Comparison of ENCODE assay signal across 8 cellular contexts in the genomic region with DNA sequence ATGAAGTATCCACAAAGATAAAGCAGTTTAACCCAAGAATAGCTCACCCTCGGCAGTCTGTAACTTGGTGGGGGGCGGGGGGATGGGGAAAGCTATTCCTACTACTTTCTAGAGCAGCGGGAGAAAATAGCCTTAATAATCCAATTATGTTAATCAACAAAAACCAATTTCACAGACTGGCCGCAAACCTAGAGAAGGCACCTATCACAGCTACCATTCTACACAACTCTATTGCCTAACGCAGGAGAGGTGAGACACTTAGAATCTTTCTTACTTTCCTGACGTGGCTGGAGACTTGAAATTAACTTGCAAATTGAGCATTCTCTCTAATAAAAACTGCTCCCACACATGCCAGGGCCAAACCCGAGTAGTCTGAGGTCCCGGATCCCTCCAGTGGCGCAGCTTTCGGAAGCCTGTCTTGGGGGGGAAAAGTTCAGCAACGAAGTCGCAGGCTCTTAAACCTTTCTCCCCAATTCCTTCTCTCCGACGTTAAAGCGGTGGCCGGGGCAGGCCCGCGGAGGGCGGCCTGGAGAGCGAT. TPM values are rescaled to one million over a fixed set of nuclear protein-coding genes. Genes with fewer than 3 reads are reported as not detected.
DNase-seq lines count a peak whose midpoint lies in the region; ATAC-seq and TF ChIP-seq lines count a peak whose summit lies in the region.

No MANE protein-coding gene starts in this region.

- H3K27me3 ChIP-seq in iPS-15b (ENCODE audit: control insufficient read depth, insufficient read depth, low read length) = no peaks in the 10 kb centered on the region

- H3K4me1 Mint-ChIP-seq in HFFc6 (ENCODE audit: low read depth) = peaks cover 34% of the 10 kb centered on the region
- H3K4me1 Mint-ChIP-seq in activated CD4-positive, alpha-beta memory T cell treated with anti-CD3 and anti-CD28 coated beads for 36 hours (ENCODE audit: low read depth) = peaks cover 51% of the 10 kb centered on the region
- peaks cover 52% of the 10 kb centered on the region for H3K4me1 Mint-ChIP-seq in stimulated activated naive CD8-positive, alpha-beta T cell treated with anti-CD3 and anti-CD28 coated beads, Interleukin-15, amount 100 ng/mL, for 72 hours

- POLR2A ChIA-PET in activated CD4-positive, alpha-beta memory T cell treated with anti-CD3 and anti-CD28 coated beads for 36 hours (lab: Charles Lee) = interaction anchor here (0.6 to 3.4 kb wide), 7 partner anchors 11 to 213 kb away, joined by 3 to 24 read pairs (median 4); partner anchors contain the start of genes SGSM2 and TSR1

- TF ChIP-seq CTCF in HFFc6 (IDR thresholded peaks at IDR 0.05) = no peak

- peak overlapping the region; percentile 83 for H3K27ac Mint-ChIP-seq in HFFc6
- peak overlapping the region; percentile 75 for H3K27ac Mint-ChIP-seq in activated CD4-positive, alpha-beta memory T cell treated with anti-CD3 and anti-CD28 coated beads for 36 hours
- H3K27ac Mint-ChIP-seq in stimulated activated naive CD8-positive, alpha-beta T cell treated with anti-CD3 and anti-CD28 coated beads, Interleukin-15, amount 100 ng/mL, for 72 hours = peak overlapping the region; percentile 82 to 90

- peak overlapping the region; percentile 95 for H3K4me3 Mint-ChIP-seq in HFFc6
- H3K4me3 Mint-ChIP-seq in activated CD4-positive, alpha-beta memory T cell treated with anti-CD3 and anti-CD28 coated beads for 36 hours = peak overlapping the region; percentile 90
- peak overlapping the region; percentile 89 to 92 for H3K4me3 Mint-ChIP-seq in stimulated activated naive CD8-positive, alpha-beta T cell treated with anti-CD3 and anti-CD28 coated beads, Interleukin-15, amount 100 ng/mL, for 72 hours

- peaks cover 36% of the 10 kb centered on the region for H3K36me3 Mint-ChIP-seq in HFFc6 (ENCODE audit: low read depth)
- H3K36me3 Mint-ChIP-seq in activated CD4-positive, alpha-beta memory T cell treated with anti-CD3 and anti-CD28 coated beads for 36 hours = peaks cover 25% of the 10 kb centered on the region

- intact Hi-C loops in activated CD4-positive, alpha-beta memory T cell treated with anti-CD3 and anti-CD28 coated beads for 36 hours (cut with micrococcal nuclease) = loop anchor here (2.0 to 5.0 kb wide), 4 partner anchors 36 to 251 kb away; partner anchors contain the start of gene MNT

- H3K4me1 ChIP-seq in ES-I3 (ENCODE audit: insufficient read depth, low read length) (no peaks in the 10 kb centered on the region), iPS-15b (ENCODE audit: control insufficient read depth, insufficient read depth, low read length) (peaks cover 2% of the 10 kb centered on the region)

- DNase-seq in HFFc6 = no peak
- no peak for DNase-seq in activated CD4-positive, alpha-beta memory T cell treated with anti-CD3 and anti-CD28 coated beads for 36 hours
- DNase-seq in stimulated activated naive CD8-positive, alpha-beta T cell treated with anti-CD3 and anti-CD28 coated beads, Interleukin-15, amount 100 ng/mL, for 72 hours = no peak
- no peak for DNase-seq in activated CD4-positive, alpha-beta T cell treated with anti-CD3 and anti-CD28 coated beads for 48 hours

- H3K9me3 ChIP-seq in ES-I3 (ENCODE audit: control insufficient read depth, insufficient read depth, low read length) (no peaks in the 10 kb centered on the region), iPS-15b (ENCODE audit: control insufficient read depth, insufficient read depth, low read length) (no peaks in the 10 kb centered on the region)

- no peaks in the 10 kb centered on the region; the same call in 1 of the 2 replicates for H3K27me3 Mint-ChIP-seq in HFFc6 (ENCODE audit: insufficient read depth)
- no peaks in the 10 kb centered on the region for H3K27me3 Mint-ChIP-seq in activated CD4-positive, alpha-beta memory T cell treated with anti-CD3 and anti-CD28 coated beads for 36 hours
- H3K27me3 Mint-ChIP-seq in stimulated activated naive CD8-positive, alpha-beta T cell treated with anti-CD3 and anti-CD28 coated beads, Interleukin-15, amount 100 ng/mL, for 72 hours = no peaks in the 10 kb centered on the region

- H3K9ac ChIP-seq in ES-I3 (ENCODE audit: low read depth, low read length) = peak overlapping the region; percentile 62
- H3K9ac ChIP-seq in iPS-15b (ENCODE audit: low read depth, low read length) = peak overlapping the region; percentile 89

- H3K36me3 ChIP-seq in ES-I3 (ENCODE audit: insufficient read depth, low read length) (peaks cover 3% of the 10 kb centered on the region; the same call in 1 of the 2 replicates), iPS-15b (ENCODE audit: control insufficient read depth, insufficient read depth, low read length) (no peaks in the 10 kb centered on the region)

- no peaks in the 10 kb centered on the region for H3K9me3 Mint-ChIP-seq in HFFc6
- no peaks in the 10 kb centered on the region for H3K9me3 Mint-ChIP-seq in activated CD4-positive, alpha-beta memory T cell treated with anti-CD3 and anti-CD28 coated beads for 36 hours
- no peaks in the 10 kb centered on the region for H3K9me3 Mint-ChIP-seq in stimulated activated naive CD8-positive, alpha-beta T cell treated with anti-CD3 and anti-CD28 coated beads, Interleukin-15, amount 100 ng/mL, for 72 hours

- peak overlapping the region; percentile 90 for H3K4me3 ChIP-seq in iPS-15b (ENCODE audit: low read depth, low read length)

- CTCF ChIA-PET in activated CD4-positive, alpha-beta memory T cell treated with anti-CD3 and anti-CD28 coated beads for 36 hours (lab: Charles Lee) = interaction anchor here (1.2 to 2.4 kb wide), 5 partner anchors 49 to 249 kb away, joined by 4 to 16 read pairs (median 6); partner anchors contain the start of gene HIC1

- no peak for ATAC-seq in stimulated activated naive CD8-positive, alpha-beta T cell treated with anti-CD3 and anti-CD28 coated beads, Interleukin-15, amount 100 ng/mL, for 72 hours
- ATAC-seq in HG03342 (IDR thresholded peaks at IDR 0.05; ENCODE audit: unreplicated experiment) = no peak
- no peak for ATAC-seq in HG03469 (IDR thresholded peaks at IDR 0.05; ENCODE audit: unreplicated experiment)

RNA-seq across cellular contexts. Expression of gene SMG6, which starts 0.8 kb away (rescaled TPM):
- total RNA-seq in HFFc6 (2021; fragmentation: NEBNext Ultra II Directional; extraction: Animal tissue kit (Norgen Biotek cat#: 25700)) = 10 to 100 TPM; 29.5 to 37.4 (median 31.8) TPM
- total RNA-seq in activated CD4-positive, alpha-beta memory T cell treated with anti-CD3 and anti-CD28 coated beads for 36 hours = 10 to 100 TPM; 17.2 to 20.3 TPM

RNA-seq across cellular contexts. Expression of gene SRR, which starts 0.9 kb away (rescaled TPM):
- total RNA-seq in HFFc6 (2021; fragmentation: NEBNext Ultra II Directional; extraction: Animal tissue kit (Norgen Biotek cat#: 25700)) = 10 to 100 TPM; 18.5 to 29.7 (median 21.8) TPM
- 10 to 100 TPM; 20.0 to 22.2 TPM for total RNA-seq in activated CD4-positive, alpha-beta memory T cell treated with anti-CD3 and anti-CD28 coated beads for 36 hours

RNA-seq across cellular contexts. Expression of gene TSR1, which starts 33.4 kb away (rescaled TPM):
- 10 to 100 TPM; 35.9 to 43.2 (median 37.6) TPM for total RNA-seq in HFFc6 (2021; fragmentation: NEBNext Ultra II Directional; extraction: Animal tissue kit (Norgen Biotek cat#: 25700))
- 10 to 100 TPM; 55.1 to 55.9 TPM for total RNA-seq in activated CD4-positive, alpha-beta memory T cell treated with anti-CD3 and anti-CD28 coated beads for 36 hours

RNA-seq across cellular contexts. Expression of gene SGSM2, which starts 34.5 kb away (rescaled TPM):
- 10 to 100 TPM; 22.4 to 28.2 (median 26.1) TPM for total RNA-seq in HFFc6 (2021; fragmentation: NEBNext Ultra II Directional; extraction: Animal tissue kit (Norgen Biotek cat#: 25700))
- 10 to 100 TPM; 32.7 to 33.4 TPM for total RNA-seq in activated CD4-positive, alpha-beta memory T cell treated with anti-CD3 and anti-CD28 coated beads for 36 hours
